Comparison of ENCODE assay signal across 9 cellular contexts in genomic region chr3:36729204-36730056, GRCh38. TPM values are rescaled to one million over a fixed set of nuclear protein-coding genes. Genes with fewer than 3 reads are reported as not detected.
DNase-seq lines count a peak whose midpoint lies in the region; ATAC-seq, FAIRE-seq and TF ChIP-seq lines count a peak whose summit lies in the region.
"Had no signal": no experiment of that assay in that cellular context is flagged by ENCODE, and none has a peak within 500 bp of the region (broad histone marks: within the 10 kb centered on the region; RNA-seq: fewer than 3 reads in every experiment).

No MANE protein-coding gene starts in this region.

- H3K4me2 ChIP-seq in keratinocyte (ENCODE audit: control insufficient read depth, extremely low read depth, insufficient read depth, low read depth, low read length), result no peak overlapping the region

- no peak overlapping the region for H3K27ac ChIP-seq in keratinocyte (ENCODE audit: control insufficient read depth, insufficient read depth, low read length)

- ATAC-seq in GM21390 (IDR thresholded peaks at IDR 0.05; ENCODE audit: unreplicated experiment) (peak; percentile 72), HG03565 (IDR thresholded peaks at IDR 0.05; ENCODE audit: unreplicated experiment) (no peak)

- no peak overlapping the region for H3K4me3 Mint-ChIP-seq in MCF 10A (ENCODE audit: unreplicated experiment)
- H3K4me3 Mint-ChIP-seq in type B pancreatic cell, result no peak overlapping the region

- H3K27me3 ChIP-seq in keratinocyte (ENCODE audit: control insufficient read depth, extremely low read depth, insufficient read depth, low read length), result no peaks in the 10 kb centered on the region

- no peaks in the 10 kb centered on the region for H3K9me3 ChIP-seq in keratinocyte (ENCODE audit: control insufficient read depth, low read depth, low read length)

- H3K9me3 Mint-ChIP-seq in MCF 10A (ENCODE audit: unreplicated experiment) (no peaks in the 10 kb centered on the region), type B pancreatic cell (no peaks in the 10 kb centered on the region)

- no peak overlapping the region for H3K9ac ChIP-seq in keratinocyte (ENCODE audit: control insufficient read depth, extremely low read depth, insufficient read depth, low read length)

- FAIRE-seq in keratinocyte (lab: Jason Lieb, UNC), result peak; percentile 70

- intact Hi-C loops in MCF 10A (cut with micrococcal nuclease), result loop anchor here (1.0 to 2.0 kb wide), 3 partner anchors 140 to 483 kb away; no protein-coding TSS in a partner anchor

- TF ChIP-seq CTCF in MCF 10A (IDR thresholded peaks at IDR 0.05; ENCODE audit: unreplicated experiment) (peak; percentile 72), keratinocyte (optimal IDR thresholded peaks at IDR 0.05 in 1 of 3, IDR thresholded peaks at IDR 0.05 in 1 of 3, conservative IDR thresholded peaks at IDR 0.05 in 1 of 3; ENCODE audit: extremely low read depth in 1 of 3, insufficient read depth in 2 of 3, low read length in 3 of 3) (peak in 2 of 3 experiments; percentile 59 to 73), type B pancreatic cell (conservative IDR thresholded peaks at IDR 0.05) (peak; percentile 89)

- H3K27me3 Mint-ChIP-seq in MCF 10A (ENCODE audit: insufficient read depth, unreplicated experiment) (peaks cover 21% of the 10 kb centered on the region), type B pancreatic cell (peaks cover 32% of the 10 kb centered on the region)

- H3K9me1 ChIP-seq in keratinocyte (ENCODE audit: control insufficient read depth, extremely low read depth, insufficient read depth, low read length), result no peaks in the 10 kb centered on the region

- no peaks in the 10 kb centered on the region for H3K4me1 ChIP-seq in keratinocyte (ENCODE audit: control insufficient read depth, extremely low read depth, insufficient read depth, low read length)

- CTCF ChIA-PET in MCF 10A (lab: Yijun Ruan, JAX), result interaction anchor here (0.6 to 12.5 kb wide), 39 partner anchors 8 to 727 kb away, joined by 3 to 199 read pairs (median 4); partner anchors contain the start of genes EPM2AIP1 and MLH1

- no peaks in the 10 kb centered on the region for H4K20me1 ChIP-seq in keratinocyte (ENCODE audit: control insufficient read depth, extremely low read depth, insufficient read depth, low read length)

- dilution Hi-C loops in keratinocyte (cut with MboI; ENCODE audit: extremely low pct_ligation_motif_present, low sequenced_read_pairs), result no loop called here

- H3K4me1 Mint-ChIP-seq in MCF 10A (ENCODE audit: insufficient read depth, unreplicated experiment) (no peaks in the 10 kb centered on the region), type B pancreatic cell (ENCODE audit: unreplicated experiment) (peaks cover 14% of the 10 kb centered on the region)

- no TSS peak for BruUV-seq in MCF 10A (replicated peaks; lab: Mats Ljungman, UMichigan)

- H3K36me3 ChIP-seq in keratinocyte (ENCODE audit: control insufficient read depth in 2 of 2, extremely low read depth in 1 of 2, insufficient read depth in 2 of 2, low read length in 2 of 2), result no peaks in the 10 kb centered on the region

- no peak overlapping the region for H3K4me3 ChIP-seq in keratinocyte (ENCODE audit: control insufficient read depth in 2 of 3, extremely low read depth in 1 of 3, insufficient read depth in 2 of 3, low read depth in 1 of 3, low read length in 3 of 3)

- H3K36me3 Mint-ChIP-seq in MCF 10A (ENCODE audit: insufficient read depth, unreplicated experiment) (no peaks in the 10 kb centered on the region), type B pancreatic cell (no peaks in the 10 kb centered on the region)

- H3K79me2 ChIP-seq in keratinocyte (ENCODE audit: control insufficient read depth, insufficient read depth, low read length), result no peaks in the 10 kb centered on the region

- POLR2A ChIA-PET in MCF 10A (lab: Yijun Ruan, JAX), result interaction anchor here (0.6 kb wide), 1 partner anchor 1127 kb away, joined by 3 read pairs; no protein-coding TSS in a partner anchor

- H2AFZ ChIP-seq in keratinocyte (ENCODE audit: control insufficient read depth, low read length), result no peak overlapping the region

- H3K27ac Mint-ChIP-seq in MCF 10A (ENCODE audit: low read depth, unreplicated experiment) (no peak overlapping the region), type B pancreatic cell (no peak overlapping the region)

- DNase-seq in DMS153 treated with DMSO at 0.1 percent for 48 hours (lab: John Stamatoyannopoulos, UW; ENCODE audit: unreplicated experiment), result peak; percentile 25
- DNase-seq in NCI-H2196 treated with DMSO at 0.1 percent for 48 hours (lab: John Stamatoyannopoulos, UW; ENCODE audit: unreplicated experiment), result peak; percentile 1
- peak; percentile 64 for DNase-seq in MCF 10A (ENCODE audit: unreplicated experiment)
- peak; percentile 5 for DNase-seq in keratinocyte (ENCODE audit: low read depth, low spot score)
- DNase-seq in type B pancreatic cell (ENCODE audit: extremely low spot score, unreplicated experiment), result no peak
- DNase-seq in GOT3 (lab: John Stamatoyannopoulos, UW), result no peak

RNA-seq across cellular contexts. Expression of gene DCLK3, which starts 34.9 kb away (rescaled TPM):
- total RNA-seq in MCF 10A (2022) (not detected in 2 replicates), type B pancreatic cell (ENCODE audit: low replicate concordance) (0.10 TPM in 2 replicates)
- polyA plus RNA-seq in keratinocyte, result not detected in 3 replicates
- polyA plus RNA-seq in keratinocyte (2011; ENCODE audit: low read depth), result not detected
- not detected in 2 replicates for polyA plus RNA-seq in keratinocyte (2011; cell fraction: cytosol; rRNA removed)
- not detected in 2 replicates for polyA plus RNA-seq in keratinocyte (2011; cell fraction: nucleus; rRNA removed)
- not detected in 2 replicates for polyA plus RNA-seq in keratinocyte (2012; ENCODE audit: low replicate concordance)
- polyA minus RNA-seq in keratinocyte, result not detected in 3 replicates
- polyA minus RNA-seq in keratinocyte (2011; cell fraction: cytosol; rRNA and poly(A)+ RNA removed), result not detected
- polyA minus RNA-seq in keratinocyte (2011; cell fraction: nucleus; rRNA and poly(A)+ RNA removed), result not detected in 2 replicates
- total RNA-seq: T-helper 1 cell treated with Interleukin-12 subunit alpha and Interleukin-12 subunit beta and Interleukin-4 antibody, amounts not matched to agents 30 ng/mL and 1 ng/mL, for 36 hours had no signal

Comparison
In these comparisons a context has a peak if more than half of its experiments do, and no peak if none do; other contexts are left out.
1. DNase-seq: peak in DMS153 treated with DMSO at 0.1 percent for 48 hours (single experiment), NCI-H2196 treated with DMSO at 0.1 percent for 48 hours (single experiment), MCF 10A (single experiment) and keratinocyte (single experiment); none in type B pancreatic cell (single experiment) and GOT3 (single experiment).
2. Peak in every context shown above with its lines, with median percentiles within 50 percentile points of each other: CTCF ChIP-seq.